2 cellular contexts compared by ENCODE assay signal in genomic region chr12:49974677-49975369, GRCh38.
TF ChIP-seq lines count a peak whose summit lies in the region.

No MANE protein-coding gene starts in this region.

TF ChIP-seq in GM12878, 131 proteins besides CTCF, POLR2A, EP300 and RAD21:
- TF ChIP-seq RAD51 (IDR thresholded peaks at IDR 0.05) (no peak), ETV6 (conservative IDR thresholded peaks at IDR 0.05 in 1 of 2, IDR thresholded peaks at IDR 0.05 in 1 of 2; ENCODE audit: borderline replicate concordance in 1 of 2, low read depth in 1 of 2) (no peak)

TF ChIP-seq in GM12891, 5 proteins besides CTCF, POLR2A, EP300 and RAD21:
- TF ChIP-seq POU2F2 (IDR thresholded peaks at IDR 0.05; ENCODE audit: low read depth, low read length) (no peak), SPI1 (IDR thresholded peaks at IDR 0.05; ENCODE audit: low read depth, low read length) (no peak), POLR2AphosphoS5 (IDR thresholded peaks at IDR 0.05; ENCODE audit: low read depth, low read length) (no peak), TAF1 (IDR thresholded peaks at IDR 0.05; ENCODE audit: low read depth, low read length) (no peak), PAX5 (IDR thresholded peaks at IDR 0.05; ENCODE audit: insufficient read depth, low read length, severe bottlenecking) (no peak)
